Comparison of ENCODE assay signal across 15 cellular contexts in the genomic region with DNA sequence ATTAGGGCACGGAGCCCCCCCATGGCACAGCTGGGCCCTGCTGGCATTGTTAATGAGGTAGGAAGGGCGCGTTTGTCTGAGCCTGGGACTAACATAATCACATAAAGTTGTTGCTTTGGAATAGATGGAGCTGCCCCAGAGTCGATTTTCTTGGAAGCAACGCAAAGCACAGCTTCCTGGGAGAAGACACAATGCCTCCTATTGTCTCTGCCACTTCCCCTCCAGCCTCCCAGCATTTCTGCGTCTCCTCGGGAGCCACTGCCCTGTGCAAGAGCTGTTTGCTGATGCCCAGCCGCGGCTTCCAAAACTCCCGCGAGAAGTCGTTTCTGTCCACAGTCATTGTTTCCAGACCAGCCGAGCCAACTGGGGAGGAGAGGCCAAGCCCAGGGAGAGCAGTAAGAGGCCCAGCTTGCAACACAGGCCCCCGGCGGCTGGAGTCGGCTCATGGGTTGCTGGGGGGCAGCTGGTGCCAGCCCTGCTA. TPM values are rescaled to one million over a fixed set of nuclear protein-coding genes. Genes with fewer than 3 reads are reported as not detected.
DNase-seq lines count a peak whose midpoint lies in the region; ATAC-seq and TF ChIP-seq lines count a peak whose summit lies in the region.
"Had no signal": no experiment of that assay in that cellular context is flagged by ENCODE, and none has a peak within 500 bp of the region (broad histone marks: within the 10 kb centered on the region; RNA-seq: fewer than 3 reads in every experiment).

No MANE protein-coding gene starts in this region.

- no peak overlapping the region for H2BK5ac ChIP-seq in neuronal stem cell (ENCODE audit: low read length)

- POLR2A ChIA-PET in A673 (lab: Charles Lee; ENCODE audit: low non-redundant PET) = no interaction called here

- H3K27me3 ChIP-seq in neuronal stem cell (ENCODE audit: control insufficient read depth in 3 of 3, insufficient read depth in 3 of 3, low read depth in 1 of 3, low read length in 3 of 3) = no peaks in the 10 kb centered on the region
- no peaks in the 10 kb centered on the region for H3K27me3 ChIP-seq in tibial nerve
- H3K27me3 ChIP-seq in spleen (replicated peaks in 1 of 7) = peaks cover 0 to 11% (median 0%) of the 10 kb centered on the region in 7 donors
- H3K27me3 ChIP-seq in A673 (replicated peaks; ENCODE audit: insufficient read depth, low read depth, low read length, poor library complexity) = no peaks in the 10 kb centered on the region

- no peak overlapping the region for H3K9ac ChIP-seq in neuronal stem cell (ENCODE audit: low read depth, low read length, poor library complexity)

- CTCF ChIA-PET in A673 (lab: Charles Lee) = interaction anchor here (0.6 kb wide), 1 partner anchor 8 kb away, joined by 6 read pairs; no protein-coding TSS in a partner anchor

- no peak overlapping the region for H4K8ac ChIP-seq in neuronal stem cell (ENCODE audit: low read depth, low read length)

- no peak overlapping the region for H3K14ac ChIP-seq in neuronal stem cell (ENCODE audit: low read length)

- no peaks in the 10 kb centered on the region for H3K79me1 ChIP-seq in neuronal stem cell (ENCODE audit: low read depth, low read length)

- intact Hi-C loops in cardiac septum (cut with DNase I) (loop anchor here (5.0 kb wide), 1 partner anchor 134 kb away; no protein-coding TSS in a partner anchor), spleen (cut with DNase I; ENCODE audit: low total_unique reads) (no loop called here), A673 (cut with micrococcal nuclease; ENCODE audit: unreplicated experiment) (no loop called here)

- H3K36me3 ChIP-seq in neuronal stem cell (replicated peaks in 1 of 2; ENCODE audit: control insufficient read depth in 2 of 2, insufficient read depth in 2 of 2, low read length in 2 of 2) = no peaks in the 10 kb centered on the region
- no peaks in the 10 kb centered on the region for H3K36me3 ChIP-seq in tibial nerve
- H3K36me3 ChIP-seq in spleen = no peaks in the 10 kb centered on the region
- H3K36me3 ChIP-seq in A673 (ENCODE audit: insufficient read depth, low read length, poor library complexity, severe bottlenecking) = no peaks in the 10 kb centered on the region

- H2BK12ac ChIP-seq in neuronal stem cell (ENCODE audit: low read length) = no peak overlapping the region

- peak overlapping the region; percentile 73 for H2AK5ac ChIP-seq in neuronal stem cell (ENCODE audit: low read depth, low read length)

- H3K18ac ChIP-seq in neuronal stem cell (ENCODE audit: low read length) = peak overlapping the region; percentile 15

- no peak overlapping the region for H3K4me2 ChIP-seq in neuronal stem cell (ENCODE audit: insufficient read depth, low read length, poor library complexity, severe bottlenecking)

- no peak overlapping the region for H2AFZ ChIP-seq in neuronal stem cell (ENCODE audit: low read length)

- ATAC-seq in HG02885 (IDR thresholded peaks at IDR 0.05; ENCODE audit: poor library complexity, unreplicated experiment) = no peak
- ATAC-seq: activated CD4-positive, alpha-beta T cell treated with anti-CD3 and anti-CD28 coated beads for 36 hours; activated naive CD4-positive, alpha-beta T cell treated with anti-CD3 and anti-CD28 coated beads, Interleukin-2, amount 50 U/mL, for 72 hours; HepG2 had no signal

- DNase-seq in anterior cingulate cortex (lab: John Stamatoyannopoulos, UW) (peak in 50 of 58 donors; percentile 2 to 91 (median 68)), cardiac septum (ENCODE audit: low spot score) (peak; percentile 77), neuronal stem cell (ENCODE audit: low spot score) (no peak), tibial nerve (ENCODE audit: low spot score in 2 of 2) (peak; percentile 32 to 62), spleen (no peak), A673 (ENCODE audit: low spot score) (no peak)
- DNase-seq: activated CD4-positive, alpha-beta T cell treated with anti-CD3 and anti-CD28 coated beads for 36 hours; activated T-cell treated with anti-CD3 and anti-CD28 coated beads, Interleukin-2, amount 50 U/mL, for 1 hour; kidney glomerular epithelial cell had no signal

- peak in 1 of 2 donors; percentile 28 for TF ChIP-seq EP300 in tibial nerve (IDR thresholded peaks at IDR 0.05)

- no peak overlapping the region for H3K23ac ChIP-seq in neuronal stem cell (ENCODE audit: low read depth, low read length, poor library complexity)

- peaks cover 0 to 5% of the 10 kb centered on the region in 2 donors for H3K9me3 ChIP-seq in neuronal stem cell (replicated peaks in 1 of 2; ENCODE audit: control insufficient read depth in 2 of 2, insufficient read depth in 1 of 2, low read depth in 1 of 2, low read length in 2 of 2)
- H3K9me3 ChIP-seq in tibial nerve = peaks cover 0 to 5% (median 0%) of the 10 kb centered on the region in 4 donors
- H3K9me3 ChIP-seq in spleen = peaks cover 0 to 13% (median 0%) of the 10 kb centered on the region in 8 donors
- no peaks in the 10 kb centered on the region for H3K9me3 ChIP-seq in A673 (ENCODE audit: low read depth, low read length, poor library complexity, severe bottlenecking)

- H3K4me1 ChIP-seq in neuronal stem cell (ENCODE audit: control insufficient read depth in 2 of 2, insufficient read depth in 1 of 2, low read depth in 1 of 2, low read length in 2 of 2) (no peaks in the 10 kb centered on the region), tibial nerve (peaks cover 0 to 43% (median 9%) of the 10 kb centered on the region in 4 donors), spleen (no peaks in the 10 kb centered on the region), A673 (ENCODE audit: insufficient read depth, low read length, poor library complexity, severe bottlenecking) (peaks cover 8% of the 10 kb centered on the region)

- TF ChIP-seq CTCF in tibial nerve (IDR thresholded peaks at IDR 0.05) = no peak
- no peak for TF ChIP-seq CTCF in spleen (IDR thresholded peaks at IDR 0.05 in 8 of 11, conservative IDR thresholded peaks at IDR 0.05 in 3 of 11)
- no peak for TF ChIP-seq CTCF in A673 (conservative IDR thresholded peaks at IDR 0.05; ENCODE audit: low read depth, low read length)

- H3K27ac ChIP-seq in neuronal stem cell (replicated peaks; ENCODE audit: low read length) = no peak overlapping the region
- peak overlapping the region; percentile 17 to 95 (median 76) for H3K27ac ChIP-seq in tibial nerve
- no peak overlapping the region for H3K27ac ChIP-seq in spleen
- no peak overlapping the region for H3K27ac ChIP-seq in A673 (ENCODE audit: low read depth, low read length, poor library complexity, severe bottlenecking)
- H3K27ac ChIP-seq: C4-2B, epithelial cell of prostate had no signal

- no CpG with 5 or more reads among the region's 16 CpGs for WGBS in neuronal stem cell (ENCODE audit: extremely low coverage in 2 of 2, insufficient read length in 2 of 2, insufficient replicate concordance in 1 of 2), 2 donors
- 33 to 41% methylated on average over 12 to 14 of the region's 16 CpGs for WGBS in tibial nerve, 2 donors
- 85 to 92% (median 88%) methylated on average over 12 to 16 of the region's 16 CpGs for WGBS in spleen, 5 donors

- H3K4ac ChIP-seq in neuronal stem cell (ENCODE audit: low read length) = no peak overlapping the region

- no TSS peak for BruUV-seq in A673 (replicated peaks; lab: Mats Ljungman, UMichigan)

- H4K91ac ChIP-seq in neuronal stem cell (ENCODE audit: low read depth, low read length, poor library complexity) = no peak overlapping the region

- no peak for TF ChIP-seq POLR2A in tibial nerve (IDR thresholded peaks at IDR 0.05)
- TF ChIP-seq POLR2A in spleen (IDR thresholded peaks at IDR 0.05) = no peak

- H2BK15ac ChIP-seq in neuronal stem cell (ENCODE audit: low read length) = no peak overlapping the region

- H3K4me3 ChIP-seq in neuronal stem cell (ENCODE audit: low read length in 2 of 2) (no peak overlapping the region), tibial nerve (peak overlapping the region in 1 of 4 donors; percentile 16), spleen (no peak overlapping the region), A673 (ENCODE audit: low read depth, low read length, poor library complexity, severe bottlenecking) (no peak overlapping the region)

- H2BK120ac ChIP-seq in neuronal stem cell (ENCODE audit: low read depth, low read length) = no peak overlapping the region

RNA-seq across cellular contexts. Expression of a gene that starts 18.1 kb away (rescaled TPM):
- total RNA-seq in cardiac septum = 7.8 TPM
- 0.52 TPM for polyA plus RNA-seq in neuronal stem cell (2013, experiment 1 of 2)
- 0.64 TPM for polyA plus RNA-seq in neuronal stem cell (2013, experiment 2 of 2)
- 10 to 100 TPM; 30.6 to 69.6 (median 36.1) TPM for total RNA-seq in tibial nerve
- 10 to 100 TPM in 2 of 7 donors, 1 to 10 TPM in 4, under 1 TPM in 1; 0.94 to 22.3 (median 6.4) TPM for total RNA-seq in spleen
- polyA plus RNA-seq in spleen = 1 to 10 TPM; 1.1 to 4.0 (median 1.4) TPM
- 0.19 and 0.50 TPM in 2 replicates for total RNA-seq in A673 (2021)
- total RNA-seq: activated CD4-positive, alpha-beta T cell treated with anti-CD3 and anti-CD28 coated beads for 36 hours; activated naive CD4-positive, alpha-beta T cell treated with anti-CD3 and anti-CD28 coated beads, Interleukin-2, amount 50 U/mL, for 72 hours; HepG2; myocyte had no signal
- polyA plus RNA-seq: HepG2 had no signal

RNA-seq across cellular contexts. Expression of a gene that starts 57.6 kb away (rescaled TPM):
- 3.5 TPM for total RNA-seq in cardiac septum
- polyA plus RNA-seq in neuronal stem cell (2013, experiment 1 of 2) = 0.13 TPM
- 0.08 TPM for polyA plus RNA-seq in neuronal stem cell (2013, experiment 2 of 2)
- 10 to 100 TPM; 14.1 to 31.5 (median 16.8) TPM for total RNA-seq in tibial nerve
- 10 to 100 TPM; 31.3 to 60.2 (median 49.9) TPM for total RNA-seq in spleen
- polyA plus RNA-seq in spleen = 10 to 100 TPM; 12.0 to 23.6 (median 12.8) TPM
- 7.7 TPM in 2 replicates for total RNA-seq in A673 (2021)

Comparison
In these comparisons a context has a peak if more than half of its experiments do, and no peak if none do; other contexts are left out.
1. DNase-seq: peak in anterior cingulate cortex (50 of 58), cardiac septum (single experiment) and tibial nerve (2 of 2); none in neuronal stem cell (single experiment), spleen (single experiment) and A673 (single experiment).
2. H3K27ac ChIP-seq: peak in tibial nerve (4 of 4); none in neuronal stem cell (single experiment), spleen (0 of 8) and A673 (single experiment).